In the genomic region with DNA sequence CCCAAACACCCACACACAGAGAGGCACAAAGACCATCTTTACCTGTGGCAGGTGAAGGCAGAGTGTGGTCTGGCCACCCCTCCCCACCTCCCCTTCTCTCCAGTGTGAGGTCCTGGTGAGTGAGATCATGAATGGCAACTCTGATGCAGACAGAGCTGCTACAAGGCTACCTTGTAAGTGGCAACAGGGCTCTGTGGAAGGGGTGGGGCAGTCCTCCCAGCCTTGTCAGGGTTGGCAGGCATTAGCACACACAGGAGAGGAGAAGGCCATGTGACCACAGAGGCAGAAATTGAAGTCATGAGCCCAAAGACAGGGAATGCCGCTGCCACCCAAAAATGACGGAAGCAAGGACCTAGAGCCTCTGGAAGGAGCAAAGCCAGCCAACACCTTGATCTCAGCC, we compare ENCODE assay signal across 2 cellular contexts.
TF ChIP-seq lines count a peak whose summit lies in the region.

No MANE protein-coding gene starts in this region.

TF ChIP-seq in A549, 52 proteins besides CTCF, POLR2A, EP300 and RAD21:
- TF ChIP-seq ZFP36 (IDR thresholded peaks at IDR 0.05; ENCODE audit: borderline replicate concordance, partially characterized antibody), result no peak
- TF ChIP-seq FOXS1 (CRISPR knock-in tag; IDR thresholded peaks at IDR 0.05), result no peak

TF ChIP-seq in H1, 55 proteins besides CTCF, POLR2A, EP300 and RAD21:
- TF ChIP-seq HDAC6 (IDR thresholded peaks at IDR 0.05; ENCODE audit: low read depth, low read length), result no peak
- TF ChIP-seq KDM4A (IDR thresholded peaks at IDR 0.05; ENCODE audit: low read depth, low read length, severe bottlenecking), result no peak
- TF ChIP-seq SRF (IDR thresholded peaks at IDR 0.05; ENCODE audit: low read depth, low read length), result no peak
- no peak for TF ChIP-seq FOSL1 (IDR thresholded peaks at IDR 0.05; ENCODE audit: insufficient read depth, low read depth, low read length)
- TF ChIP-seq SAP30 (IDR thresholded peaks at IDR 0.05; ENCODE audit: insufficient read depth, insufficient replicate concordance, low read length), result no peak
- TF ChIP-seq SP2 (IDR thresholded peaks at IDR 0.05; ENCODE audit: low read length), result no peak
- TF ChIP-seq, protein P1, sequence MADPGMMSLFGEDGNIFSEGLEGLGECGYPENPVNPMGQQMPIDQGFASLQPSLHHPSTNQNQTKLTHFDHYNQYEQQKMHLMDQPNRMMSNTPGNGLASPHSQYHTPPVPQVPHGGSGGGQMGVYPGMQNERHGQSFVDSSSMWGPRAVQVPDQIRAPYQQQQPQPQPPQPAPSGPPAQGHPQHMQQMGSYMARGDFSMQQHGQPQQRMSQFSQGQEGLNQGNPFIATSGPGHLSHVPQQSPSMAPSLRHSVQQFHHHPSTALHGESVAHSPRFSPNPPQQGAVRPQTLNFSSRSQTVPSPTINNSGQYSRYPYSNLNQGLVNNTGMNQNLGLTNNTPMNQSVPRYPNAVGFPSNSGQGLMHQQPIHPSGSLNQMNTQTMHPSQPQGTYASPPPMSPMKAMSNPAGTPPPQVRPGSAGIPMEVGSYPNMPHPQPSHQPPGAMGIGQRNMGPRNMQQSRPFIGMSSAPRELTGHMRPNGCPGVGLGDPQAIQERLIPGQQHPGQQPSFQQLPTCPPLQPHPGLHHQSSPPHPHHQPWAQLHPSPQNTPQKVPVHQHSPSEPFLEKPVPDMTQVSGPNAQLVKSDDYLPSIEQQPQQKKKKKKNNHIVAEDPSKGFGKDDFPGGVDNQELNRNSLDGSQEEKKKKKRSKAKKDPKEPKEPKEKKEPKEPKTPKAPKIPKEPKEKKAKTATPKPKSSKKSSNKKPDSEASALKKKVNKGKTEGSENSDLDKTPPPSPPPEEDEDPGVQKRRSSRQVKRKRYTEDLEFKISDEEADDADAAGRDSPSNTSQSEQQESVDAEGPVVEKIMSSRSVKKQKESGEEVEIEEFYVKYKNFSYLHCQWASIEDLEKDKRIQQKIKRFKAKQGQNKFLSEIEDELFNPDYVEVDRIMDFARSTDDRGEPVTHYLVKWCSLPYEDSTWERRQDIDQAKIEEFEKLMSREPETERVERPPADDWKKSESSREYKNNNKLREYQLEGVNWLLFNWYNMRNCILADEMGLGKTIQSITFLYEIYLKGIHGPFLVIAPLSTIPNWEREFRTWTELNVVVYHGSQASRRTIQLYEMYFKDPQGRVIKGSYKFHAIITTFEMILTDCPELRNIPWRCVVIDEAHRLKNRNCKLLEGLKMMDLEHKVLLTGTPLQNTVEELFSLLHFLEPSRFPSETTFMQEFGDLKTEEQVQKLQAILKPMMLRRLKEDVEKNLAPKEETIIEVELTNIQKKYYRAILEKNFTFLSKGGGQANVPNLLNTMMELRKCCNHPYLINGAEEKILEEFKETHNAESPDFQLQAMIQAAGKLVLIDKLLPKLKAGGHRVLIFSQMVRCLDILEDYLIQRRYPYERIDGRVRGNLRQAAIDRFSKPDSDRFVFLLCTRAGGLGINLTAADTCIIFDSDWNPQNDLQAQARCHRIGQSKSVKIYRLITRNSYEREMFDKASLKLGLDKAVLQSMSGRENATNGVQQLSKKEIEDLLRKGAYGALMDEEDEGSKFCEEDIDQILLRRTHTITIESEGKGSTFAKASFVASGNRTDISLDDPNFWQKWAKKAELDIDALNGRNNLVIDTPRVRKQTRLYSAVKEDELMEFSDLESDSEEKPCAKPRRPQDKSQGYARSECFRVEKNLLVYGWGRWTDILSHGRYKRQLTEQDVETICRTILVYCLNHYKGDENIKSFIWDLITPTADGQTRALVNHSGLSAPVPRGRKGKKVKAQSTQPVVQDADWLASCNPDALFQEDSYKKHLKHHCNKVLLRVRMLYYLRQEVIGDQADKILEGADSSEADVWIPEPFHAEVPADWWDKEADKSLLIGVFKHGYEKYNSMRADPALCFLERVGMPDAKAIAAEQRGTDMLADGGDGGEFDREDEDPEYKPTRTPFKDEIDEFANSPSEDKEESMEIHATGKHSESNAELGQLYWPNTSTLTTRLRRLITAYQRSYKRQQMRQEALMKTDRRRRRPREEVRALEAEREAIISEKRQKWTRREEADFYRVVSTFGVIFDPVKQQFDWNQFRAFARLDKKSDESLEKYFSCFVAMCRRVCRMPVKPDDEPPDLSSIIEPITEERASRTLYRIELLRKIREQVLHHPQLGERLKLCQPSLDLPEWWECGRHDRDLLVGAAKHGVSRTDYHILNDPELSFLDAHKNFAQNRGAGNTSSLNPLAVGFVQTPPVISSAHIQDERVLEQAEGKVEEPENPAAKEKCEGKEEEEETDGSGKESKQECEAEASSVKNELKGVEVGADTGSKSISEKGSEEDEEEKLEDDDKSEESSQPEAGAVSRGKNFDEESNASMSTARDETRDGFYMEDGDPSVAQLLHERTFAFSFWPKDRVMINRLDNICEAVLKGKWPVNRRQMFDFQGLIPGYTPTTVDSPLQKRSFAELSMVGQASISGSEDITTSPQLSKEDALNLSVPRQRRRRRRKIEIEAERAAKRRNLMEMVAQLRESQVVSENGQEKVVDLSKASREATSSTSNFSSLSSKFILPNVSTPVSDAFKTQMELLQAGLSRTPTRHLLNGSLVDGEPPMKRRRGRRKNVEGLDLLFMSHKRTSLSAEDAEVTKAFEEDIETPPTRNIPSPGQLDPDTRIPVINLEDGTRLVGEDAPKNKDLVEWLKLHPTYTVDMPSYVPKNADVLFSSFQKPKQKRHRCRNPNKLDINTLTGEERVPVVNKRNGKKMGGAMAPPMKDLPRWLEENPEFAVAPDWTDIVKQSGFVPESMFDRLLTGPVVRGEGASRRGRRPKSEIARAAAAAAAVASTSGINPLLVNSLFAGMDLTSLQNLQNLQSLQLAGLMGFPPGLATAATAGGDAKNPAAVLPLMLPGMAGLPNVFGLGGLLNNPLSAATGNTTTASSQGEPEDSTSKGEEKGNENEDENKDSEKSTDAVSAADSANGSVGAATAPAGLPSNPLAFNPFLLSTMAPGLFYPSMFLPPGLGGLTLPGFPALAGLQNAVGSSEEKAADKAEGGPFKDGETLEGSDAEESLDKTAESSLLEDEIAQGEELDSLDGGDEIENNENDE (IDR thresholded peaks at IDR 0.05; ENCODE audit: insufficient replicate concordance, low read length), result no peak
TF ChIP-seq in H1: peak in this region for 0.
